ENCODE assay signal across 11 cellular contexts in genomic region chr5:100614308-100614707, GRCh38.
"Had no signal": no experiment of that assay in that cellular context is flagged by ENCODE, and none has a peak within 500 bp of the region (broad histone marks: within the 10 kb centered on the region; RNA-seq: fewer than 3 reads in every experiment).

No MANE protein-coding gene starts in this region.

- H3K36me3 ChIP-seq: HAP-1 had no signal

- H3K9me3 ChIP-seq: HAP-1 had no signal

- H3K27ac ChIP-seq: GM23248 had no signal

- FAIRE-seq: H1, H54 had no signal

- H3K4me3 ChIP-seq: GM23248, GM23338, HAP-1 had no signal

- ATAC-seq: GM23338, HCT116 had no signal

- H2AFZ ChIP-seq: GM23248, GM23338 had no signal

- DNase-seq: GM23248, GOT3, H7, H9, HCEC 1CT, HFFc6 had no signal

- H3K9ac ChIP-seq: GM23248 had no signal

- H3K4me1 ChIP-seq: HAP-1 had no signal

- H3K4me2 ChIP-seq: GM23338 had no signal
